15 cellular contexts compared by ENCODE assay signal in genomic region chr4:151730003-151730559, GRCh38. TPM values are rescaled to one million over a fixed set of nuclear protein-coding genes. Genes with fewer than 3 reads are reported as not detected.
DNase-seq lines count a peak whose midpoint lies in the region; ATAC-seq and TF ChIP-seq lines count a peak whose summit lies in the region.
"Had no signal": no experiment of that assay in that cellular context is flagged by ENCODE, and none has a peak within 500 bp of the region (broad histone marks: within the 10 kb centered on the region; RNA-seq: fewer than 3 reads in every experiment).

No MANE protein-coding gene starts in this region.

- H3K36me3 ChIP-seq in WERI-Rb-1, result no peaks in the 10 kb centered on the region
- H3K36me3 ChIP-seq: left ventricle myocardium inferior, vagina had no signal

- peak; percentile 10 for DNase-seq in AG10803 (ENCODE audit: low read depth)
- peak; percentile 25 for DNase-seq in HT-29 (ENCODE audit: low spot score)
- peak; percentile 58 for DNase-seq in WERI-Rb-1
- DNase-seq in kidney glomerular epithelial cell (lab: John Stamatoyannopoulos, UW), result peak; percentile 38
- no peak for DNase-seq in activated CD4-positive, alpha-beta T cell treated with anti-CD3 and anti-CD28 coated beads for 48 hours
- DNase-seq in activated CD4-positive, alpha-beta T cell treated with anti-CD3 and anti-CD28 coated beads, Interleukin-2, amount 10 ng/mL, durations not matched to agents 24 days and 14 days, result no peak
- DNase-seq in activated CD4-positive, alpha-beta T cell treated with anti-CD3 and anti-CD28 coated beads for 36 hours, result no peak
- DNase-seq: activated naive CD8-positive, alpha-beta T cell treated with anti-CD3 and anti-CD28 coated beads, Interleukin-2, amount 50 U/mL, for 24 hours; KG1; left ventricle myocardium inferior; NCI-H1930; spleen had no signal

- no peak overlapping the region for H3K4me3 ChIP-seq in AG10803 (ENCODE audit: low read length)
- no peak overlapping the region for H3K4me3 ChIP-seq in WERI-Rb-1 (ENCODE audit: low read depth, low read length)
- H3K4me3 ChIP-seq: left ventricle myocardium inferior, spleen, vagina had no signal

- H3K36me3 Mint-ChIP-seq in activated CD4-positive, alpha-beta T cell treated with anti-CD3 and anti-CD28 coated beads, Interleukin-2, amount 10 ng/mL, durations not matched to agents 24 days and 14 days (ENCODE audit: low read depth), result no peaks in the 10 kb centered on the region
- H3K36me3 Mint-ChIP-seq in activated CD4-positive, alpha-beta T cell treated with anti-CD3 and anti-CD28 coated beads for 36 hours (ENCODE audit: low read depth), result peaks cover 5% of the 10 kb centered on the region

- intact Hi-C loops in activated CD4-positive, alpha-beta T cell treated with anti-CD3 and anti-CD28 coated beads, Interleukin-2, amount 10 ng/mL, durations not matched to agents 24 days and 14 days (cut with micrococcal nuclease), result no loop called here
- intact Hi-C loops in activated CD4-positive, alpha-beta T cell treated with anti-CD3 and anti-CD28 coated beads for 36 hours (cut with DNase I, micrococcal nuclease), result no loop called here

- no peaks in the 10 kb centered on the region for H3K9me3 ChIP-seq in WERI-Rb-1 (ENCODE audit: severe bottlenecking)
- H3K9me3 ChIP-seq: left ventricle myocardium inferior, spleen, vagina had no signal

- no peaks in the 10 kb centered on the region for H3K27me3 Mint-ChIP-seq in activated CD4-positive, alpha-beta T cell treated with anti-CD3 and anti-CD28 coated beads, Interleukin-2, amount 10 ng/mL, durations not matched to agents 24 days and 14 days
- no peaks in the 10 kb centered on the region for H3K27me3 Mint-ChIP-seq in activated CD4-positive, alpha-beta T cell treated with anti-CD3 and anti-CD28 coated beads for 36 hours
- H3K27me3 Mint-ChIP-seq: activated naive CD8-positive, alpha-beta T cell treated with anti-CD3 and anti-CD28 coated beads, Interleukin-2, amount 50 U/mL, for 24 hours; dendritic cell treated with granulocyte-macrophage colony-stimulating factor and Interleukin-4, amounts not matched to agents 40 ng/mL and 50 ng/mL, for 4 days had no signal

- TF ChIP-seq CTCF in AG10803 (conservative IDR thresholded peaks at IDR 0.05; ENCODE audit: low read length), result no peak
- no peak for TF ChIP-seq CTCF in WERI-Rb-1 (IDR thresholded peaks at IDR 0.05; ENCODE audit: low read depth, low read length)

- H3K27me3 ChIP-seq in WERI-Rb-1 (ENCODE audit: insufficient read depth, low read depth, severe bottlenecking), result no peaks in the 10 kb centered on the region
- H3K27me3 ChIP-seq: spleen, vagina had no signal

- CTCF ChIA-PET in activated CD4-positive, alpha-beta T cell treated with anti-CD3 and anti-CD28 coated beads for 36 hours (lab: Charles Lee), result interaction anchor here (0.7 kb wide), 1 partner anchor 556 kb away, joined by 4 read pairs; no protein-coding TSS in a partner anchor

- H3K4me3 Mint-ChIP-seq in activated CD4-positive, alpha-beta T cell treated with anti-CD3 and anti-CD28 coated beads, Interleukin-2, amount 10 ng/mL, durations not matched to agents 24 days and 14 days, result no peak overlapping the region
- H3K4me3 Mint-ChIP-seq in activated CD4-positive, alpha-beta T cell treated with anti-CD3 and anti-CD28 coated beads for 36 hours, result no peak overlapping the region
- H3K4me3 Mint-ChIP-seq: activated naive CD8-positive, alpha-beta T cell treated with anti-CD3 and anti-CD28 coated beads, Interleukin-2, amount 50 U/mL, for 24 hours; dendritic cell treated with granulocyte-macrophage colony-stimulating factor and Interleukin-4, amounts not matched to agents 40 ng/mL and 50 ng/mL, for 4 days had no signal

- H3K27ac ChIP-seq in WERI-Rb-1, result no peak overlapping the region
- H3K27ac ChIP-seq: left ventricle myocardium inferior, spleen, vagina had no signal

- no peak overlapping the region for H3K27ac Mint-ChIP-seq in activated CD4-positive, alpha-beta T cell treated with anti-CD3 and anti-CD28 coated beads, Interleukin-2, amount 10 ng/mL, durations not matched to agents 24 days and 14 days
- H3K27ac Mint-ChIP-seq in activated CD4-positive, alpha-beta T cell treated with anti-CD3 and anti-CD28 coated beads for 36 hours, result no peak overlapping the region
- H3K27ac Mint-ChIP-seq: activated naive CD8-positive, alpha-beta T cell treated with anti-CD3 and anti-CD28 coated beads, Interleukin-2, amount 50 U/mL, for 24 hours; dendritic cell treated with granulocyte-macrophage colony-stimulating factor and Interleukin-4, amounts not matched to agents 40 ng/mL and 50 ng/mL, for 4 days had no signal

- no peaks in the 10 kb centered on the region for H3K9me3 Mint-ChIP-seq in activated CD4-positive, alpha-beta T cell treated with anti-CD3 and anti-CD28 coated beads, Interleukin-2, amount 10 ng/mL, durations not matched to agents 24 days and 14 days
- H3K9me3 Mint-ChIP-seq in activated CD4-positive, alpha-beta T cell treated with anti-CD3 and anti-CD28 coated beads for 36 hours (ENCODE audit: low read depth), result no peaks in the 10 kb centered on the region
- H3K9me3 Mint-ChIP-seq: activated naive CD8-positive, alpha-beta T cell treated with anti-CD3 and anti-CD28 coated beads, Interleukin-2, amount 50 U/mL, for 24 hours; dendritic cell treated with granulocyte-macrophage colony-stimulating factor and Interleukin-4, amounts not matched to agents 40 ng/mL and 50 ng/mL, for 4 days had no signal

- peaks cover 2% of the 10 kb centered on the region for H3K4me1 Mint-ChIP-seq in activated CD4-positive, alpha-beta T cell treated with anti-CD3 and anti-CD28 coated beads, Interleukin-2, amount 10 ng/mL, durations not matched to agents 24 days and 14 days
- peaks cover 9% of the 10 kb centered on the region for H3K4me1 Mint-ChIP-seq in activated CD4-positive, alpha-beta T cell treated with anti-CD3 and anti-CD28 coated beads for 36 hours

- POLR2A ChIA-PET in activated CD4-positive, alpha-beta T cell treated with anti-CD3 and anti-CD28 coated beads for 36 hours (lab: Charles Lee), result no interaction called here

- no peak for ATAC-seq in GM19328 (IDR thresholded peaks at IDR 0.05; ENCODE audit: unreplicated experiment)
- no peak for ATAC-seq in activated CD4-positive, alpha-beta T cell treated with anti-CD3 and anti-CD28 coated beads for 36 hours
- ATAC-seq: activated naive CD8-positive, alpha-beta T cell treated with anti-CD3 and anti-CD28 coated beads, Interleukin-2, amount 50 U/mL, for 24 hours had no signal

RNA-seq across cellular contexts. Expression of gene GATB, which starts 30.7 kb away (rescaled TPM):
- total RNA-seq in HT-29 (2014; rRNA removed; shearing (Covaris generic)), result 14.1 and 14.4 TPM in 2 replicates
- total RNA-seq in activated CD4-positive, alpha-beta T cell treated with anti-CD3 and anti-CD28 coated beads, Interleukin-2, amount 10 ng/mL, durations not matched to agents 24 days and 14 days, result 15.7 and 20.2 TPM in 2 replicates
- total RNA-seq in activated CD4-positive, alpha-beta T cell treated with anti-CD3 and anti-CD28 coated beads for 36 hours, result 10 to 100 TPM; 21.2 to 25.6 TPM

Comparison
In these comparisons a context has a peak if more than half of its experiments do, and no peak if none do; other contexts are left out.
1. DNase-seq: peak in AG10803 (single experiment), HT-29 (single experiment), WERI-Rb-1 (single experiment) and kidney glomerular epithelial cell (single experiment); none in activated CD4-positive, alpha-beta T cell treated with anti-CD3 and anti-CD28 coated beads for 48 hours (single experiment), activated CD4-positive, alpha-beta T cell treated with anti-CD3 and anti-CD28 coated beads, Interleukin-2, amount 10 ng/mL, durations not matched to agents 24 days and 14 days (single experiment) and activated CD4-positive, alpha-beta T cell treated with anti-CD3 and anti-CD28 coated beads for 36 hours (single experiment).